In genomic region chr14:70638416-70638815, GRCh38 we compare ENCODE assay signal across 18 cellular contexts. TPM values are rescaled to one million over a fixed set of nuclear protein-coding genes. Genes with fewer than 3 reads are reported as not detected.
DNase-seq lines count a peak whose midpoint lies in the region; ATAC-seq, FAIRE-seq and TF ChIP-seq lines count a peak whose summit lies in the region.
"Had no signal": no experiment of that assay in that cellular context is flagged by ENCODE, and none has a peak within 500 bp of the region (broad histone marks: within the 10 kb centered on the region; RNA-seq: fewer than 3 reads in every experiment).

No MANE protein-coding gene starts in this region.

- no peaks in the 10 kb centered on the region for H3K27me3 Mint-ChIP-seq in activated B cell treated with CpG ODN at 0.5 μM for 24 hours
- H3K27me3 Mint-ChIP-seq in HFFc6 (ENCODE audit: insufficient read depth): peaks cover 29% of the 10 kb centered on the region

- TF ChIP-seq CTCF in D721Med (IDR thresholded peaks at IDR 0.05; ENCODE audit: insufficient read depth, missing control alignments) (no peak), activated B cell treated with CpG ODN at 0.5 μM for 24 hours (IDR thresholded peaks at IDR 0.05) (no peak), HFFc6 (IDR thresholded peaks at IDR 0.05) (no peak)

- no peak for ATAC-seq in activated B cell treated with CpG ODN at 0.5 μM for 24 hours (ENCODE audit: low read depth)
- ATAC-seq: CD8-positive, alpha-beta T cell; GM23338; K562 had no signal

- H3K4me3 Mint-ChIP-seq in activated B cell treated with CpG ODN at 0.5 μM for 24 hours: no peak overlapping the region
- no peak overlapping the region for H3K4me3 Mint-ChIP-seq in HFFc6
- H3K4me3 Mint-ChIP-seq: CD8-positive, alpha-beta T cell; GM23338 had no signal

- H3K4me1 Mint-ChIP-seq in activated B cell treated with CpG ODN at 0.5 μM for 24 hours (peaks cover 51% of the 10 kb centered on the region), HFFc6 (ENCODE audit: low read depth) (peaks cover 8% of the 10 kb centered on the region)

- POLR2A ChIA-PET in activated B cell treated with CpG ODN at 0.5 μM for 24 hours (lab: Charles Lee): no interaction called here

- H3K9me3 Mint-ChIP-seq in activated B cell treated with CpG ODN at 0.5 μM for 24 hours (peaks cover 8% of the 10 kb centered on the region), HFFc6 (no peaks in the 10 kb centered on the region; the same call in 1 of the 2 replicates)

- H3K27ac ChIP-seq in caudate nucleus (ENCODE audit: low read depth, low read length): no peak overlapping the region

- H3K36me3 Mint-ChIP-seq in activated B cell treated with CpG ODN at 0.5 μM for 24 hours (ENCODE audit: low read depth) (peaks cover 23% of the 10 kb centered on the region), HFFc6 (ENCODE audit: low read depth) (peaks cover 3% of the 10 kb centered on the region; the same call in 1 of the 2 replicates)

- CTCF ChIA-PET in activated B cell treated with CpG ODN at 0.5 μM for 24 hours (lab: Charles Lee): no interaction called here

- H3K27ac Mint-ChIP-seq in activated B cell treated with CpG ODN at 0.5 μM for 24 hours (peak overlapping the region; percentile 25), HFFc6 (no peak overlapping the region)
- H3K27ac Mint-ChIP-seq: CD14-positive monocyte; CD8-positive, alpha-beta T cell; GM23338 had no signal

- intact Hi-C loops in activated B cell treated with CpG ODN at 0.5 μM for 24 hours (cut with micrococcal nuclease): no loop called here

- FAIRE-seq in D721Med (lab: Jason Lieb, UNC) (peak; percentile 6), HTR-8/SVneo (lab: Jason Lieb, UNC) (peak; percentile 16)
- FAIRE-seq: A204.1, G401.6, GM12891, K562 had no signal

- DNase-seq in D721Med (ENCODE audit: insufficient read length, low spot score) (no peak), HTR-8/SVneo (ENCODE audit: insufficient read length, low spot score) (no peak), NCI-H69 (lab: John Stamatoyannopoulos, UW) (peak; percentile 55), activated B cell treated with CpG ODN at 0.5 μM for 24 hours (no peak), caudate nucleus (lab: John Stamatoyannopoulos, UW) (no peak), T1000 (lab: John Stamatoyannopoulos, UW) (no peak), HFFc6 (no peak)
- DNase-seq: Caco-2; CD8-positive, alpha-beta T cell; DMS79; EL; H7 had no signal

RNA-seq across cellular contexts. Expression of gene TTC9, which starts 3.3 kb away (rescaled TPM):
- total RNA-seq in activated B cell treated with CpG ODN at 0.5 μM for 24 hours: 11.1 and 12.4 TPM in 2 replicates
- total RNA-seq in HFFc6 (2021; fragmentation: NEBNext Ultra II Directional; extraction: Animal tissue kit (Norgen Biotek cat#: 25700)): under 1 TPM; 0.05 to 0.17 (median 0.09) TPM

RNA-seq across cellular contexts. Expression of gene MED6, which starts 38.0 kb away (rescaled TPM):
- total RNA-seq in activated B cell treated with CpG ODN at 0.5 μM for 24 hours: 50.5 and 57.0 TPM in 2 replicates
- total RNA-seq in HFFc6 (2021; fragmentation: NEBNext Ultra II Directional; extraction: Animal tissue kit (Norgen Biotek cat#: 25700)): 10 to 100 TPM; 34.5 to 40.6 (median 37.1) TPM

Comparison
In these comparisons a context has a peak if more than half of its experiments do, and no peak if none do; other contexts are left out.
1. RNA of gene TTC9, which starts 3.3 kb away (total RNA-seq): 11.1 to 12.4 TPM in activated B cell treated with CpG ODN at 0.5 μM for 24 hours; 0.05 to 0.17 TPM in HFFc6; every median in the first group is over 10 times any median in the second.